Comparison of ENCODE assay signal across 15 cellular contexts in genomic region chr12:44285321-44285720, GRCh38.
"Had no signal": no experiment of that assay in that cellular context is flagged by ENCODE, and none has a peak within 500 bp of the region (broad histone marks: within the 10 kb centered on the region; RNA-seq: fewer than 3 reads in every experiment).

No MANE protein-coding gene starts in this region.

- H3K27me3 Mint-ChIP-seq: activated naive CD8-positive, alpha-beta T cell; activated T-cell treated with anti-CD3 and anti-CD28 coated beads, Interleukin-2, amount 50 U/mL, for 24 hours had no signal

- H3K36me3 ChIP-seq: breast epithelium, ovary had no signal

- H3K27ac ChIP-seq: breast epithelium, ovary had no signal

- H3K4me3 Mint-ChIP-seq: activated CD8-positive, alpha-beta memory T cell treated with anti-CD3 and anti-CD28 coated beads, Interleukin-2, amount 10 ng/mL, durations not matched to agents 7 days and 5 days; activated naive CD8-positive, alpha-beta T cell; activated T-cell treated with anti-CD3 and anti-CD28 coated beads, Interleukin-2, amount 50 U/mL, for 24 hours; T-helper 1 cell treated with Interleukin-12 subunit alpha and Interleukin-12 subunit beta and Interleukin-4 antibody, amounts not matched to agents 30 μg/mL and 1 μg/mL, for 36 hours had no signal

- FAIRE-seq: islet of Langerhans, urothelium cell line had no signal

- H3K4me1 ChIP-seq: breast epithelium had no signal

- H3K27me3 ChIP-seq: breast epithelium, dorsolateral prefrontal cortex, ovary had no signal

- H3K9me3 ChIP-seq: ovary had no signal

- DNase-seq: activated CD4-positive, alpha-beta T cell treated with anti-CD3 and anti-CD28 coated beads, Interleukin-2, amount 50 U/mL, for 4 hours; activated CD8-positive, alpha-beta memory T cell treated with anti-CD3 and anti-CD28 coated beads, Interleukin-2, amount 10 ng/mL, durations not matched to agents 7 days and 5 days; activated effector memory CD4-positive, alpha-beta T cell treated with Interleukin-2 at 50 U/mL for 16 hours; activated T-cell treated with anti-CD3 and anti-CD28 coated beads, Interleukin-2, amount 50 U/mL, for 24 hours; anterior cingulate cortex; left ventricle myocardium superior; ovary; stimulated activated CD4-positive, alpha-beta T cell treated with anti-CD3 and anti-CD28 coated beads, Interleukin-4, amount 100 ng/mL, for 4 hours had no signal

- H3K4me3 ChIP-seq: breast epithelium, dorsolateral prefrontal cortex, ovary had no signal

- H3K27ac Mint-ChIP-seq: activated CD8-positive, alpha-beta memory T cell treated with anti-CD3 and anti-CD28 coated beads, Interleukin-2, amount 10 ng/mL, durations not matched to agents 7 days and 5 days; activated naive CD8-positive, alpha-beta T cell; activated T-cell treated with anti-CD3 and anti-CD28 coated beads, Interleukin-2, amount 50 U/mL, for 24 hours; T-helper 1 cell treated with Interleukin-12 subunit alpha and Interleukin-12 subunit beta and Interleukin-4 antibody, amounts not matched to agents 30 μg/mL and 1 μg/mL, for 36 hours had no signal

- H3K36me3 Mint-ChIP-seq: activated CD8-positive, alpha-beta memory T cell treated with anti-CD3 and anti-CD28 coated beads, Interleukin-2, amount 10 ng/mL, durations not matched to agents 7 days and 5 days had no signal

- H3K9me3 Mint-ChIP-seq: activated T-cell treated with anti-CD3 and anti-CD28 coated beads, Interleukin-2, amount 50 U/mL, for 24 hours had no signal

- ATAC-seq: activated CD8-positive, alpha-beta memory T cell treated with anti-CD3 and anti-CD28 coated beads, Interleukin-2, amount 10 ng/mL, durations not matched to agents 7 days and 5 days; esophagus mucosa; left ventricle myocardium superior had no signal
